Comparison of ENCODE assay signal across 1 cellular context in genomic region chr15:76012021-76012551, GRCh38.
A peak's percentile ranks its signal among the peaks of the same experiment; 100 is the strongest.
TF ChIP-seq lines count a peak whose summit lies in the region.

Gene NRG4 (minus strand): TSS chr15:76012424. CDS start chr15:76011230, 1,194 bp downstream.

TF ChIP-seq in K562, 482 proteins besides CTCF, POLR2A, EP300 and RAD21 (continued from another document and continues in another):
- TF ChIP-seq MEIS2 (IDR thresholded peaks at IDR 0.05; ENCODE audit: partially characterized antibody) (peak; percentile 98), HNRNPLL (IDR thresholded peaks at IDR 0.05; ENCODE audit: low read depth, low read length, poor library complexity, severe bottlenecking) (no peak), MYC (IDR thresholded peaks at IDR 0.05; ENCODE audit: low read depth, low read length) (no peak), MYC (CRISPR knock-in tag; IDR thresholded peaks at IDR 0.05; ENCODE audit: borderline replicate concordance, low read depth) (no peak), NUFIP1 (IDR thresholded peaks at IDR 0.05; ENCODE audit: partially characterized antibody) (no peak), DLX4 (CRISPR knock-in tag; IDR thresholded peaks at IDR 0.05) (no peak), TAF9B (IDR thresholded peaks at IDR 0.05; ENCODE audit: partially characterized antibody) (peak; percentile 12), ZNF124 (CRISPR knock-in tag; IDR thresholded peaks at IDR 0.05) (no peak), BHLHE40 (IDR thresholded peaks at IDR 0.05; ENCODE audit: low read length) (peak; percentile 89), EP400 (IDR thresholded peaks at IDR 0.05) (peak; percentile 39; the same call in 1 of the 2 replicates), NFE2 (IDR thresholded peaks at IDR 0.05; ENCODE audit: low read depth) (peak; percentile 90), ARNT (IDR thresholded peaks at IDR 0.05) (peak in 1 of 2 experiments; percentile 40; a peak in 1 of 4 replicates), ZNF398 (CRISPR knock-in tag; IDR thresholded peaks at IDR 0.05) (no peak), ESRRA (IDR thresholded peaks at IDR 0.05; ENCODE audit: borderline replicate concordance, low read depth) (peak; percentile 76), ETV1 (tag; conservative IDR thresholded peaks at IDR 0.05; ENCODE audit: low read depth) (peak; percentile 21; the same call in 1 of the 2 replicates), ZNF224 (CRISPR knock-in tag; IDR thresholded peaks at IDR 0.05) (no peak), HIVEP1 (CRISPR knock-in tag; IDR thresholded peaks at IDR 0.05) (no peak), ZEB2 (IDR thresholded peaks at IDR 0.05) (peak; percentile 68; the same call in 1 of the 2 replicates), C11orf30 (IDR thresholded peaks at IDR 0.05; ENCODE audit: low read depth) (peak; percentile 87), SIN3A (IDR thresholded peaks at IDR 0.05; ENCODE audit: borderline replicate concordance in 2 of 2, control insufficient read depth in 1 of 2, low read depth in 2 of 2, low read length in 2 of 2) (no peak), MAFG (tag; conservative IDR thresholded peaks at IDR 0.05) (peak; percentile 90), ZNF347 (CRISPR knock-in tag; IDR thresholded peaks at IDR 0.05; ENCODE audit: low read depth) (no peak), EGR1 (conservative IDR thresholded peaks at IDR 0.05) (peak; percentile 69), NFE2L1 (tag; IDR thresholded peaks at IDR 0.05; ENCODE audit: borderline replicate concordance, low read depth) (peak; percentile 23; the same call in 1 of the 2 replicates), ZNF561 (CRISPR knock-in tag; conservative IDR thresholded peaks at IDR 0.05) (no peak), CBFA2T2 (conservative IDR thresholded peaks at IDR 0.05) (no peak), LEF1 (IDR thresholded peaks at IDR 0.05) (peak; percentile 41; the same call in 1 of the 2 replicates), CAMTA2 (CRISPR knock-in tag; conservative IDR thresholded peaks at IDR 0.05) (no peak), CBFB (CRISPR knock-in tag; IDR thresholded peaks at IDR 0.05) (no peak), FOXM1 (IDR thresholded peaks at IDR 0.05; ENCODE audit: low read depth) (peak; percentile 37; the same call in 1 of the 2 replicates), FOXM1 (CRISPR knock-in tag; IDR thresholded peaks at IDR 0.05; ENCODE audit: low read depth) (no peak), ZBTB12 (CRISPR knock-in tag; IDR thresholded peaks at IDR 0.05) (no peak), KDM1A (IDR thresholded peaks at IDR 0.05) (peak in 1 of 2 experiments; percentile 32; a peak in 1 of 4 replicates), PCBP2 (IDR thresholded peaks at IDR 0.05; ENCODE audit: low read depth, low read length, poor library complexity, severe bottlenecking) (no peak), BRD9 (IDR thresholded peaks at IDR 0.05; ENCODE audit: low read depth, partially characterized antibody) (peak; percentile 46), ZKSCAN3 (CRISPR knock-in tag; IDR thresholded peaks at IDR 0.05) (no peak), CBFA2T3 (IDR thresholded peaks at IDR 0.05) (peak; percentile 28; the same call in 1 of the 2 replicates), NCOR1 (IDR thresholded peaks at IDR 0.05) (0 out of 2 replicates have a peak, but pooled peaks have one; percentile 7), DPF2 (IDR thresholded peaks at IDR 0.05) (peak; percentile 83)
- TF ChIP-seq, protein P1, sequence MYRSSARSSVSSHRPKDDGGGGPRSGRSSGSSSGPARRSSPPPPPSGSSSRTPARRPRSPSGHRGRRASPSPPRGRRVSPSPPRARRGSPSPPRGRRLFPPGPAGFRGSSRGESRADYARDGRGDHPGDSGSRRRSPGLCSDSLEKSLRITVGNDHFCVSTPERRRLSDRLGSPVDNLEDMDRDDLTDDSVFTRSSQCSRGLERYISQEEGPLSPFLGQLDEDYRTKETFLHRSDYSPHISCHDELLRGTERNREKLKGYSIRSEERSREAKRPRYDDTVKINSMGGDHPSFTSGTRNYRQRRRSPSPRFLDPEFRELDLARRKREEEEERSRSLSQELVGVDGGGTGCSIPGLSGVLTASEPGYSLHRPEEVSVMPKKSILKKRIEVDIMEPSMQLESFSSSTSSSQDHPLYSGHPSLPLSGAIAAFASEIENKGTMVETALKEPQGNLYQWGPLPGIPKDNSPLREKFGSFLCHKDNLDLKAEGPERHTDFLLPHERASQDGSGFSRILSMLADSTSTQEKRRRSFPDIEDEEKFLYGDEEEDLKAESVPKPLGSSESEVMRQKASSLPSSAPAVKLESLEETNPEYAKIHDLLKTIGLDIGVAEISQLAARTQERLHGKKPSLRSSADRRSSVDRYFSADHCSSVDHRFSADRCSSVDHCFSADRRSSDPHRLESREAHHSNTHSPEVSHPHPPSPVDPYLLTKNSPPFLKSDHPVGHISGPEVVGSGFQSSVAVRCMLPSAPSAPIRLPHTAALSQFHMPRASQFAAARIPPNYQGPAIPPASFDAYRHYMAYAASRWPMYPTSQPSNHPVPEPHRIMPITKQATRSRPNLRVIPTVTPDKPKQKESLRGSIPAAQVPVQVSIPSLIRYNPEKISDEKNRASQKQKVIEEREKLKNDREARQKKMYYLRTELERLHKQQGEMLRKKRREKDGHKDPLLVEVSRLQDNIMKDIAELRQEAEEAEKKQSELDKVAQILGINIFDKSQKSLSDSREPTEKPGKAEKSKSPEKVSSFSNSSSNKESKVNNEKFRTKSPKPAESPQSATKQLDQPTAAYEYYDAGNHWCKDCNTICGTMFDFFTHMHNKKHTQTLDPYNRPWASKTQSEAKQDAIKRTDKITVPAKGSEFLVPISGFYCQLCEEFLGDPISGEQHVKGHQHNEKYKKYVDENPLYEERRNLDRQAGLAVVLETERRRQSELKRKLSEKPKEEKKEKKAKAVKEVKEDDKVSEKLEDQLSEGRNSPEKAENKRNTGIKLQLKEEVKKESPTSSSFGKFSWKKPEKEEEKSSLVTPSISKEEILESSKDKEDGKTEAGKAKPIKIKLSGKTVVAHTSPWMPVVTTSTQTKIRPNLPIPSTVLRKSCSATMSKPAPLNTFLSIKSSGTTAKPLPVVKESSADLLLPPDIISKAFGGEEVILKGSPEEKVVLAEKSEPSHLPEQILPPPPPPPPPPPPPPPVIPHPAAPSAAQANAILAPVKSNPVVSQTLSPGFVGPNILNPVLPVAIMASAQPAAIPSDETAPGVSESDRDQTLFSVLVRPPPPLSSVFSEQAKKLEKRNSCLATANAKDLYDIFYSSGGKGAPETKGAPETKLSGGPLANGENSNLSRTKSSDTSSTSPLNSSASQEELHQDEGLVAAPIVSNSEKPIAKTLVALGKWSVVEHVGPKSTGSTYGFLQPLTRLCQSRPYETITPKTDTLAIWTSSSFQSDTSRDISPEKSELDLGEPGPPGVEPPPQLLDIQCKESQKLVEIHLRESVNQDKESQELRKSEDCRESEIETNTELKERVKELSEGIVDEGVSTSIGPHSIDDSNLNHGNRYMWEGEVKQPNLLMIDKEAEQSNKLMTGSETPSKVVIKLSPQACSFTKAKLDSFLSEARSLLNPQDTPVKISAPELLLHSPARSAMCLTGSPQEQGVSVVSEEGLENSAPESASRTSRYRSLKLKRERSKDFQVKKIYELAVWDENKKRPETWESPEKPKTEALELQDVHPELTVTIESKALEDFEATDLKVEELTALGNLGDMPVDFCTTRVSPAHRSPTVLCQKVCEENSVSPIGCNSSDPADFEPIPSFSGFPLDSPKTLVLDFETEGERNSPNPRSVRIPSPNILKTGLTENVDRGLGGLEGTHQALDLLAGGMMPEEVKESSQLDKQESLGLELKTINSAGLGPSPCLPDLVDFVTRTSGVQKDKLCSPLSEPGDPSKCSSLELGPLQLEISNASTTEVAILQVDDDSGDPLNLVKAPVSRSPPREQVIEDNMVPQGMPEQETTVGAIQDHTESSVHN (IDR thresholded peaks at IDR 0.05; ENCODE audit: borderline replicate concordance in 1 of 2, low read depth in 1 of 2) = peak in 1 of 2 experiments; percentile 50; a peak in 2 of 4 replicates
- TF ChIP-seq, protein P2, sequence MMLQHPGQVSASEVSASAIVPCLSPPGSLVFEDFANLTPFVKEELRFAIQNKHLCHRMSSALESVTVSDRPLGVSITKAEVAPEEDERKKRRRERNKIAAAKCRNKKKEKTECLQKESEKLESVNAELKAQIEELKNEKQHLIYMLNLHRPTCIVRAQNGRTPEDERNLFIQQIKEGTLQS (IDR thresholded peaks at IDR 0.05) = 0 out of 2 replicates have a peak, but pooled peaks have one; percentile 31
- TF ChIP-seq, protein P2 (CRISPR knock-in tag; conservative IDR thresholded peaks at IDR 0.05) = no peak
- TF ChIP-seq, protein P3, sequence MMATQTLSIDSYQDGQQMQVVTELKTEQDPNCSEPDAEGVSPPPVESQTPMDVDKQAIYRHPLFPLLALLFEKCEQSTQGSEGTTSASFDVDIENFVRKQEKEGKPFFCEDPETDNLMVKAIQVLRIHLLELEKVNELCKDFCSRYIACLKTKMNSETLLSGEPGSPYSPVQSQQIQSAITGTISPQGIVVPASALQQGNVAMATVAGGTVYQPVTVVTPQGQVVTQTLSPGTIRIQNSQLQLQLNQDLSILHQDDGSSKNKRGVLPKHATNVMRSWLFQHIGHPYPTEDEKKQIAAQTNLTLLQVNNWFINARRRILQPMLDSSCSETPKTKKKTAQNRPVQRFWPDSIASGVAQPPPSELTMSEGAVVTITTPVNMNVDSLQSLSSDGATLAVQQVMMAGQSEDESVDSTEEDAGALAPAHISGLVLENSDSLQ (IDR thresholded peaks at IDR 0.05) = peak; percentile 86
- TF ChIP-seq, protein P4, sequence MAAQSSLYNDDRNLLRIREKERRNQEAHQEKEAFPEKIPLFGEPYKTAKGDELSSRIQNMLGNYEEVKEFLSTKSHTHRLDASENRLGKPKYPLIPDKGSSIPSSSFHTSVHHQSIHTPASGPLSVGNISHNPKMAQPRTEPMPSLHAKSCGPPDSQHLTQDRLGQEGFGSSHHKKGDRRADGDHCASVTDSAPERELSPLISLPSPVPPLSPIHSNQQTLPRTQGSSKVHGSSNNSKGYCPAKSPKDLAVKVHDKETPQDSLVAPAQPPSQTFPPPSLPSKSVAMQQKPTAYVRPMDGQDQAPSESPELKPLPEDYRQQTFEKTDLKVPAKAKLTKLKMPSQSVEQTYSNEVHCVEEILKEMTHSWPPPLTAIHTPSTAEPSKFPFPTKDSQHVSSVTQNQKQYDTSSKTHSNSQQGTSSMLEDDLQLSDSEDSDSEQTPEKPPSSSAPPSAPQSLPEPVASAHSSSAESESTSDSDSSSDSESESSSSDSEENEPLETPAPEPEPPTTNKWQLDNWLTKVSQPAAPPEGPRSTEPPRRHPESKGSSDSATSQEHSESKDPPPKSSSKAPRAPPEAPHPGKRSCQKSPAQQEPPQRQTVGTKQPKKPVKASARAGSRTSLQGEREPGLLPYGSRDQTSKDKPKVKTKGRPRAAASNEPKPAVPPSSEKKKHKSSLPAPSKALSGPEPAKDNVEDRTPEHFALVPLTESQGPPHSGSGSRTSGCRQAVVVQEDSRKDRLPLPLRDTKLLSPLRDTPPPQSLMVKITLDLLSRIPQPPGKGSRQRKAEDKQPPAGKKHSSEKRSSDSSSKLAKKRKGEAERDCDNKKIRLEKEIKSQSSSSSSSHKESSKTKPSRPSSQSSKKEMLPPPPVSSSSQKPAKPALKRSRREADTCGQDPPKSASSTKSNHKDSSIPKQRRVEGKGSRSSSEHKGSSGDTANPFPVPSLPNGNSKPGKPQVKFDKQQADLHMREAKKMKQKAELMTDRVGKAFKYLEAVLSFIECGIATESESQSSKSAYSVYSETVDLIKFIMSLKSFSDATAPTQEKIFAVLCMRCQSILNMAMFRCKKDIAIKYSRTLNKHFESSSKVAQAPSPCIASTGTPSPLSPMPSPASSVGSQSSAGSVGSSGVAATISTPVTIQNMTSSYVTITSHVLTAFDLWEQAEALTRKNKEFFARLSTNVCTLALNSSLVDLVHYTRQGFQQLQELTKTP (IDR thresholded peaks at IDR 0.05; ENCODE audit: low read depth in 1 of 2, partially characterized antibody in 2 of 2) = peak in 1 of 2 experiments; percentile 67
- TF ChIP-seq, protein P5, sequence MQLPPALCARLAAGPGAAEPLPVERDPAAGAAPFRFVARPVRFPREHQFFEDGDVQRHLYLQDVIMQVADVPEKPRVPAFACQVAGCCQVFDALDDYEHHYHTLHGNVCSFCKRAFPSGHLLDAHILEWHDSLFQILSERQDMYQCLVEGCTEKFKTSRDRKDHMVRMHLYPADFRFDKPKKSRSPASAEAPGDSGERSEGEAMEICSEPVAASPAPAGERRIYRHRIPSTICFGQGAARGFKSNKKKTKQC (CRISPR knock-in tag; IDR thresholded peaks at IDR 0.05) = no peak
